In genomic region chr9:112091805-112092204, GRCh38 we compare ENCODE assay signal across 9 cellular contexts.
A peak's percentile ranks its signal among the peaks of the same experiment; 100 is the strongest.
DNase-seq lines count a peak whose midpoint lies in the region; ATAC-seq and TF ChIP-seq lines count a peak whose summit lies in the region.
"Had no signal": no experiment of that assay in that cellular context is flagged by ENCODE, and none has a peak within 500 bp of the region (broad histone marks: within the 10 kb centered on the region; RNA-seq: fewer than 3 reads in every experiment).

No MANE protein-coding gene starts in this region.

- peaks cover 12% of the 10 kb centered on the region for H3K4me1 Mint-ChIP-seq in neural progenitor cell
- peaks cover 20 to 25% of the 10 kb centered on the region in 2 donors for H3K4me1 Mint-ChIP-seq in natural killer cell

- H3K9ac ChIP-seq in neural progenitor cell, result no peak overlapping the region
- H3K9ac ChIP-seq: BLaER1 had no signal

- peak overlapping the region; percentile 36 for H3K27ac Mint-ChIP-seq in neural progenitor cell
- peak overlapping the region in 1 of 2 donors; percentile 17 for H3K27ac Mint-ChIP-seq in natural killer cell

- no peaks in the 10 kb centered on the region for H4K20me1 ChIP-seq in neural progenitor cell (ENCODE audit: low read depth)
- H4K20me1 ChIP-seq: BLaER1 had no signal

- no peaks in the 10 kb centered on the region for H3K79me2 ChIP-seq in neural progenitor cell (ENCODE audit: low read depth)

- H3K4me1 ChIP-seq in neural progenitor cell, result peaks cover 20% of the 10 kb centered on the region
- H3K4me1 ChIP-seq: BLaER1 had no signal

- peaks cover 13% of the 10 kb centered on the region for H3F3A ChIP-seq in neural progenitor cell (ENCODE audit: low read depth)

- no peak overlapping the region for H3K4me3 ChIP-seq in neural progenitor cell
- H3K4me3 ChIP-seq: BLaER1 had no signal

- H3K4me2 ChIP-seq in neural progenitor cell, result peak overlapping the region; percentile 3
- H3K4me2 ChIP-seq: BLaER1 had no signal

- TF ChIP-seq CTCF in neural progenitor cell (IDR thresholded peaks at IDR 0.05), result peak; percentile 62
- TF ChIP-seq CTCF in natural killer cell (IDR thresholded peaks at IDR 0.05), result no peak

- no peak overlapping the region for H3K27ac ChIP-seq in neural progenitor cell
- H3K27ac ChIP-seq: BLaER1 had no signal

- H3K27me3 Mint-ChIP-seq in neural progenitor cell (ENCODE audit: insufficient read depth, low read depth) (no peaks in the 10 kb centered on the region), natural killer cell (ENCODE audit: low read depth in 2 of 2) (no peaks in the 10 kb centered on the region)

- peaks cover 3% of the 10 kb centered on the region for H3K9me3 Mint-ChIP-seq in neural progenitor cell
- no peaks in the 10 kb centered on the region for H3K9me3 Mint-ChIP-seq in natural killer cell

- H3K36me3 ChIP-seq in neural progenitor cell, result no peaks in the 10 kb centered on the region

- H3K4me3 Mint-ChIP-seq in neural progenitor cell, result no peak overlapping the region
- H3K4me3 Mint-ChIP-seq in natural killer cell, result no peak overlapping the region

- H3K36me3 Mint-ChIP-seq in neural progenitor cell (peaks cover 3% of the 10 kb centered on the region), natural killer cell (peaks cover 7% of the 10 kb centered on the region)

- peak overlapping the region; percentile 58 for H2AFZ ChIP-seq in neural progenitor cell (replicated peaks)

- DNase-seq in NCI-H2081 (lab: John Stamatoyannopoulos, UW), result peak; percentile 13 to 61
- no peak for DNase-seq in NCI-H2081 treated with DMSO at 0.1 percent for 48 hours (lab: John Stamatoyannopoulos, UW)
- peak; percentile 33 for DNase-seq in NCI-H2029 (lab: John Stamatoyannopoulos, UW)
- DNase-seq in cerebellar cortex (ENCODE audit: low spot score), result peak; percentile 45
- peak; percentile 78 for DNase-seq in neural progenitor cell (ENCODE audit: low spot score)
- no peak for DNase-seq in natural killer cell

- intact Hi-C loops in natural killer cell (cut with micrococcal nuclease), result no loop called here

- ATAC-seq in natural killer cell, result no peak
- ATAC-seq in HG03457 (IDR thresholded peaks at IDR 0.05; ENCODE audit: unreplicated experiment), result no peak
- no peak for ATAC-seq in HG03139 (IDR thresholded peaks at IDR 0.05; ENCODE audit: unreplicated experiment)

- H3K27me3 ChIP-seq in neural progenitor cell, result no peaks in the 10 kb centered on the region
- H3K27me3 ChIP-seq: BLaER1 had no signal

- no peaks in the 10 kb centered on the region for H3K9me3 ChIP-seq in neural progenitor cell (ENCODE audit: low read depth)
- H3K9me3 ChIP-seq: BLaER1 had no signal

Comparison
In these comparisons a context has a peak if more than half of its experiments do, and no peak if none do; other contexts are left out.
1. DNase-seq: peak in NCI-H2081 (2 of 2), NCI-H2029 (single experiment), cerebellar cortex (single experiment) and neural progenitor cell (single experiment); none in NCI-H2081 treated with DMSO at 0.1 percent for 48 hours (single experiment) and natural killer cell (single experiment).